1 cellular context compared by ENCODE assay signal in genomic region chr15:90994417-90995311, GRCh38.
TF ChIP-seq lines count a peak whose summit lies in the region.

PRC1 (minus strand) TSS chr15:90994535; CDS start chr15:90994417, 118 bp downstream.

TF ChIP-seq in K562, 482 proteins besides CTCF, POLR2A, EP300 and RAD21 (continued from another document and continues in another):
- TF ChIP-seq ZMIZ1 (IDR thresholded peaks at IDR 0.05; ENCODE audit: low read depth in 2 of 2, low read length in 2 of 2) (0 out of 4 replicates have a peak, but pooled peaks of 1 of the 2 experiments have one; percentile 8), TSC22D4 (tag; IDR thresholded peaks at IDR 0.05) (no peak), RAD51 (IDR thresholded peaks at IDR 0.05; ENCODE audit: borderline replicate concordance, low read depth) (no peak), NFE2L1 (tag; IDR thresholded peaks at IDR 0.05; ENCODE audit: borderline replicate concordance, low read depth) (no peak), BACH1 (tag; IDR thresholded peaks at IDR 0.05) (no peak), ZNF282 (CRISPR knock-in tag; IDR thresholded peaks at IDR 0.05) (no peak), LCOR (CRISPR knock-in tag; IDR thresholded peaks at IDR 0.05) (peak; percentile 86), PCBP2 (IDR thresholded peaks at IDR 0.05; ENCODE audit: low read depth, low read length, poor library complexity, severe bottlenecking) (no peak), KLF1 (tag; IDR thresholded peaks at IDR 0.05) (peak; percentile 64; the same call in 1 of the 2 replicates), TFAM (CRISPR knock-in tag; conservative IDR thresholded peaks at IDR 0.05) (no peak), VEZF1 (CRISPR knock-in tag; IDR thresholded peaks at IDR 0.05) (peak; percentile 73), NR4A1 (CRISPR knock-in tag; IDR thresholded peaks at IDR 0.05) (no peak; the same call in none of the 2 replicates), NR4A1 (tag; IDR thresholded peaks at IDR 0.05) (peak; percentile 22; the same call in 1 of the 2 replicates), PBX2 (CRISPR knock-in tag; IDR thresholded peaks at IDR 0.05; ENCODE audit: low read depth) (peak; percentile 97), PBX2 (tag; conservative IDR thresholded peaks at IDR 0.05; ENCODE audit: low read depth) (peak; percentile 99), ZNF766 (CRISPR knock-in tag; conservative IDR thresholded peaks at IDR 0.05) (no peak), BDP1 (IDR thresholded peaks at IDR 0.05; ENCODE audit: insufficient read depth, insufficient read length) (no peak), TRIM28 (IDR thresholded peaks at IDR 0.05) (no peak), HDAC1 (IDR thresholded peaks at IDR 0.05) (peak in 1 of 2 experiments; percentile 67; a peak in 2 of 4 replicates), U2AF2 (optimal IDR thresholded peaks at IDR 0.05; ENCODE audit: low read depth, low read length) (no peak), NCOA6 (IDR thresholded peaks at IDR 0.05) (no peak), EGR1 (conservative IDR thresholded peaks at IDR 0.05) (peak; percentile 90), ZNF780A (CRISPR knock-in tag; IDR thresholded peaks at IDR 0.05) (no peak), ZNF668 (CRISPR knock-in tag; IDR thresholded peaks at IDR 0.05) (no peak), ZNF316 (IDR thresholded peaks at IDR 0.05) (no peak), FOXP1 (CRISPR knock-in tag; IDR thresholded peaks at IDR 0.05) (peak; percentile 94), SRSF1 (IDR thresholded peaks at IDR 0.05; ENCODE audit: low read depth, low read length) (no peak), ETS2 (tag; IDR thresholded peaks at IDR 0.05; ENCODE audit: borderline replicate concordance, poor library complexity, severe bottlenecking) (no peak), REST (CRISPR knock-in tag; IDR thresholded peaks at IDR 0.05; ENCODE audit: low read depth) (no peak; the same call in 1 of the 2 replicates), SAFB2 (IDR thresholded peaks at IDR 0.05; ENCODE audit: borderline replicate concordance, low read depth, low read length, severe bottlenecking) (no peak), SNRNP70 (optimal IDR thresholded peaks at IDR 0.05; ENCODE audit: low read depth, low read length) (no peak)
- TF ChIP-seq, protein P1, sequence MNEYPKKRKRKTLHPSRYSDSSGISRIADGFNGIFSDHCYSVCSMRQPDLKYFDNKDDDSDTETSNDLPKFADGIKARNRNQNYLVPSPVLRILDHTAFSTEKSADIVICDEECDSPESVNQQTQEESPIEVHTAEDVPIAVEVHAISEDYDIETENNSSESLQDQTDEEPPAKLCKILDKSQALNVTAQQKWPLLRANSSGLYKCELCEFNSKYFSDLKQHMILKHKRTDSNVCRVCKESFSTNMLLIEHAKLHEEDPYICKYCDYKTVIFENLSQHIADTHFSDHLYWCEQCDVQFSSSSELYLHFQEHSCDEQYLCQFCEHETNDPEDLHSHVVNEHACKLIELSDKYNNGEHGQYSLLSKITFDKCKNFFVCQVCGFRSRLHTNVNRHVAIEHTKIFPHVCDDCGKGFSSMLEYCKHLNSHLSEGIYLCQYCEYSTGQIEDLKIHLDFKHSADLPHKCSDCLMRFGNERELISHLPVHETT (CRISPR knock-in tag; conservative IDR thresholded peaks at IDR 0.05 in 1 of 2, IDR thresholded peaks at IDR 0.05 in 1 of 2): no peak
- TF ChIP-seq, protein P2, sequence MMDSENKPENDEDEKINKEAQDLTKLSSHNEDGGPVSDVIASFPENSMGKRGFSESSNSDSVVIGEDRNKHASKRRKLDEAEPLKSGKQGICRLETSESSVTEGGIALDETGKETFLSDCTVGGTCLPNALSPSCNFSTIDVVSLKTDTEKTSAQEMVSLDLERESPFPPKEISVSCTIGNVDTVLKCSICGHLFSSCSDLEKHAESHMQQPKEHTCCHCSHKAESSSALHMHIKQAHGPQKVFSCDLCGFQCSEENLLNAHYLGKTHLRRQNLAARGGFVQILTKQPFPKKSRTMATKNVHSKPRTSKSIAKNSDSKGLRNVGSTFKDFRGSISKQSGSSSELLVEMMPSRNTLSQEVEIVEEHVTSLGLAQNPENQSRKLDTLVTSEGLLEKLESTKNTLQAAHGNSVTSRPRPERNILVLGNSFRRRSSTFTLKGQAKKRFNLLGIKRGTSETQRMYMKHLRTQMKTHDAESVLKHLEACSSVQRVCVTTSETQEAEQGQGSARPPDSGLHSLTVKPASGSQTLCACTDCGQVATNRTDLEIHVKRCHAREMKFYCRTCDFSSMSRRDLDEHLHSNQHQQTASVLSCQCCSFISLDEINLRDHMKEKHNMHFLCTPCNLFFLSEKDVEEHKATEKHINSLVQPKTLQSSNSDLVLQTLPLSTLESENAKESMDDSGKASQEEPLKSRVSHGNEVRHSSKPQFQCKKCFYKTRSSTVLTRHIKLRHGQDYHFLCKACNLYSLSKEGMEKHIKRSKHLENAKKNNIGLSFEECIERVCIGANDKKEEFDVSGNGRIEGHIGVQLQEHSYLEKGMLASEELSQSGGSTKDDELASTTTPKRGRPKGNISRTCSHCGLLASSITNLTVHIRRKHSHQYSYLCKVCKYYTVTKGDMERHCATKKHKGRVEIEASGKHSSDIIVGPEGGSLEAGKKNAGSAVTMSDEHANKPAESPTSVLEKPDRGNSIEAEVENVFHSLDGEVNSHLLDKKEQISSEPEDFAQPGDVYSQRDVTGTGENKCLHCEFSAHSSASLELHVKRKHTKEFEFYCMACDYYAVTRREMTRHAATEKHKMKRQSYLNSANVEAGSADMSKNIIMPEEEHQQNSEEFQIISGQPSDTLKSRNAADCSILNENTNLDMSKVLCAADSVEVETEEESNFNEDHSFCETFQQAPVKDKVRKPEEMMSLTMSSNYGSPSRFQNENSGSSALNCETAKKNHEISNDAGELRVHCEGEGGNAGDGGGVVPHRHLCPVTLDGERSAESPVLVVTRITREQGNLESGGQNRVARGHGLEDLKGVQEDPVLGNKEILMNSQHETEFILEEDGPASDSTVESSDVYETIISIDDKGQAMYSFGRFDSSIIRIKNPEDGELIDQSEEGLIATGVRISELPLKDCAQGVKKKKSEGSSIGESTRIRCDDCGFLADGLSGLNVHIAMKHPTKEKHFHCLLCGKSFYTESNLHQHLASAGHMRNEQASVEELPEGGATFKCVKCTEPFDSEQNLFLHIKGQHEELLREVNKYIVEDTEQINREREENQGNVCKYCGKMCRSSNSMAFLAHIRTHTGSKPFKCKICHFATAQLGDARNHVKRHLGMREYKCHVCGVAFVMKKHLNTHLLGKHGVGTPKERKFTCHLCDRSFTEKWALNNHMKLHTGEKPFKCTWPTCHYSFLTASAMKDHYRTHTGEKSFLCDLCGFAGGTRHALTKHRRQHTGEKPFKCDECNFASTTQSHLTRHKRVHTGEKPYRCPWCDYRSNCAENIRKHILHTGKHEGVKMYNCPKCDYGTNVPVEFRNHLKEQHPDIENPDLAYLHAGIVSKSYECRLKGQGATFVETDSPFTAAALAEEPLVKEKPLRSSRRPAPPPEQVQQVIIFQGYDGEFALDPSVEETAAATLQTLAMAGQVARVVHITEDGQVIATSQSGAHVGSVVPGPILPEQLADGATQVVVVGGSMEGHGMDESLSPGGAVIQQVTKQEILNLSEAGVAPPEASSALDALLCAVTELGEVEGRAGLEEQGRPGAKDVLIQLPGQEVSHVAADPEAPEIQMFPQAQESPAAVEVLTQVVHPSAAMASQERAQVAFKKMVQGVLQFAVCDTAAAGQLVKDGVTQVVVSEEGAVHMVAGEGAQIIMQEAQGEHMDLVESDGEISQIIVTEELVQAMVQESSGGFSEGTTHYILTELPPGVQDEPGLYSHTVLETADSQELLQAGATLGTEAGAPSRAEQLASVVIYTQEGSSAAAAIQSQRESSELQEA (IDR thresholded peaks at IDR 0.05; ENCODE audit: low read depth): no peak
- TF ChIP-seq, protein P3, sequence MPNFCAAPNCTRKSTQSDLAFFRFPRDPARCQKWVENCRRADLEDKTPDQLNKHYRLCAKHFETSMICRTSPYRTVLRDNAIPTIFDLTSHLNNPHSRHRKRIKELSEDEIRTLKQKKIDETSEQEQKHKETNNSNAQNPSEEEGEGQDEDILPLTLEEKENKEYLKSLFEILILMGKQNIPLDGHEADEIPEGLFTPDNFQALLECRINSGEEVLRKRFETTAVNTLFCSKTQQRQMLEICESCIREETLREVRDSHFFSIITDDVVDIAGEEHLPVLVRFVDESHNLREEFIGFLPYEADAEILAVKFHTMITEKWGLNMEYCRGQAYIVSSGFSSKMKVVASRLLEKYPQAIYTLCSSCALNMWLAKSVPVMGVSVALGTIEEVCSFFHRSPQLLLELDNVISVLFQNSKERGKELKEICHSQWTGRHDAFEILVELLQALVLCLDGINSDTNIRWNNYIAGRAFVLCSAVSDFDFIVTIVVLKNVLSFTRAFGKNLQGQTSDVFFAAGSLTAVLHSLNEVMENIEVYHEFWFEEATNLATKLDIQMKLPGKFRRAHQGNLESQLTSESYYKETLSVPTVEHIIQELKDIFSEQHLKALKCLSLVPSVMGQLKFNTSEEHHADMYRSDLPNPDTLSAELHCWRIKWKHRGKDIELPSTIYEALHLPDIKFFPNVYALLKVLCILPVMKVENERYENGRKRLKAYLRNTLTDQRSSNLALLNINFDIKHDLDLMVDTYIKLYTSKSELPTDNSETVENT (CRISPR knock-in tag; IDR thresholded peaks at IDR 0.05): peak; percentile 58
